In genomic region chr1:42272920-42273319, GRCh38 we compare ENCODE assay signal across 24 cellular contexts.
"Had no signal": no experiment of that assay in that cellular context is flagged by ENCODE, and none has a peak within 500 bp of the region (broad histone marks: within the 10 kb centered on the region; RNA-seq: fewer than 3 reads in every experiment).

No MANE protein-coding gene starts in this region.

- ATAC-seq: effector memory CD8-positive, alpha-beta T cell; gastroesophageal sphincter; left lobe of liver; lower lobe of right lung; naive thymus-derived CD4-positive, alpha-beta T cell; psoas muscle; right lobe of liver; stimulated activated naive B cell treated with anti-CD40 and anti-IgM and Interleukin-4, amounts not matched to agents 10 μg/mL and 1 μg/mL and 100 μg/mL, for 72 hours; stimulated activated naive CD8-positive, alpha-beta T cell treated with anti-CD3 and anti-CD28 coated beads, Interleukin-15, amount 100 ng/mL, for 72 hours; upper lobe of right lung had no signal

- H3K36me3 ChIP-seq: right lobe of liver, tibial nerve, vagina had no signal

- H3K9me3 ChIP-seq: esophagus squamous epithelium, gastroesophageal sphincter, lower lobe of right lung, psoas muscle, right lobe of liver, spleen, testis, tibial nerve, upper lobe of right lung, vagina had no signal

- H3K4me3 Mint-ChIP-seq: effector memory CD8-positive, alpha-beta T cell; nephron progenitor cell; stimulated activated naive B cell treated with anti-CD40 and anti-IgM and Interleukin-4, amounts not matched to agents 10 μg/mL and 1 μg/mL and 100 μg/mL, for 72 hours; stimulated activated naive CD8-positive, alpha-beta T cell treated with anti-CD3 and anti-CD28 coated beads, Interleukin-15, amount 100 ng/mL, for 72 hours had no signal

- H3K27ac ChIP-seq: esophagus squamous epithelium, gastroesophageal sphincter, lower lobe of right lung, psoas muscle, right lobe of liver, spleen, testis, tibial nerve, upper lobe of right lung, vagina had no signal

- H3K4me1 ChIP-seq: esophagus squamous epithelium, lower lobe of right lung, right lobe of liver, testis, upper lobe of right lung had no signal

- H3K4me3 ChIP-seq: esophagus squamous epithelium, gastroesophageal sphincter, lower lobe of right lung, psoas muscle, right lobe of liver, spleen, testis, tibial nerve, upper lobe of right lung, vagina had no signal

- H3K9me3 Mint-ChIP-seq: effector memory CD8-positive, alpha-beta T cell; naive thymus-derived CD4-positive, alpha-beta T cell; stimulated activated naive B cell treated with anti-CD40 and anti-IgM and Interleukin-4, amounts not matched to agents 10 μg/mL and 1 μg/mL and 100 μg/mL, for 72 hours; stimulated activated naive CD8-positive, alpha-beta T cell treated with anti-CD3 and anti-CD28 coated beads, Interleukin-15, amount 100 ng/mL, for 72 hours had no signal

- H3K27ac Mint-ChIP-seq: effector memory CD8-positive, alpha-beta T cell; nephron progenitor cell; stimulated activated naive B cell treated with anti-CD40 and anti-IgM and Interleukin-4, amounts not matched to agents 10 μg/mL and 1 μg/mL and 100 μg/mL, for 72 hours; stimulated activated naive CD8-positive, alpha-beta T cell treated with anti-CD3 and anti-CD28 coated beads, Interleukin-15, amount 100 ng/mL, for 72 hours had no signal

- DNase-seq: effector memory CD8-positive, alpha-beta T cell; esophagus squamous epithelium; foreskin fibroblast; glutamatergic neuron; lower lobe of right lung; mesenchymal stem cell; midbrain; naive thymus-derived CD4-positive, alpha-beta T cell; nephron progenitor cell; psoas muscle; retina; right lobe of liver; spleen; stimulated activated CD4-positive, alpha-beta T cell treated with anti-CD3 and anti-CD28 coated beads, Interleukin-15, amount 100 ng/mL, for 24 hours; stimulated activated CD4-positive, alpha-beta T cell treated with anti-CD3 and anti-CD28 coated beads, Interleukin-1b, Interleukin-23, amount 100 ng/mL, for 48 hours; stimulated activated CD4-positive, alpha-beta T cell treated with anti-CD3 and anti-CD28 coated beads, Interleukin-4, amount 100 ng/mL, for 24 hours; stimulated activated naive B cell treated with anti-CD40 and anti-IgM and Interleukin-4, amounts not matched to agents 10 μg/mL and 1 μg/mL and 100 μg/mL, for 72 hours; stimulated activated naive CD8-positive, alpha-beta T cell treated with anti-CD3 and anti-CD28 coated beads, Interleukin-15, amount 100 ng/mL, for 72 hours; testis; upper lobe of right lung had no signal

- H3K27me3 Mint-ChIP-seq: effector memory CD8-positive, alpha-beta T cell; naive thymus-derived CD4-positive, alpha-beta T cell; stimulated activated naive B cell treated with anti-CD40 and anti-IgM and Interleukin-4, amounts not matched to agents 10 μg/mL and 1 μg/mL and 100 μg/mL, for 72 hours; stimulated activated naive CD8-positive, alpha-beta T cell treated with anti-CD3 and anti-CD28 coated beads, Interleukin-15, amount 100 ng/mL, for 72 hours had no signal

- H3K27me3 ChIP-seq: esophagus squamous epithelium, gastroesophageal sphincter, right lobe of liver, spleen, testis, tibial nerve, upper lobe of right lung, vagina had no signal
